In the genomic region with DNA sequence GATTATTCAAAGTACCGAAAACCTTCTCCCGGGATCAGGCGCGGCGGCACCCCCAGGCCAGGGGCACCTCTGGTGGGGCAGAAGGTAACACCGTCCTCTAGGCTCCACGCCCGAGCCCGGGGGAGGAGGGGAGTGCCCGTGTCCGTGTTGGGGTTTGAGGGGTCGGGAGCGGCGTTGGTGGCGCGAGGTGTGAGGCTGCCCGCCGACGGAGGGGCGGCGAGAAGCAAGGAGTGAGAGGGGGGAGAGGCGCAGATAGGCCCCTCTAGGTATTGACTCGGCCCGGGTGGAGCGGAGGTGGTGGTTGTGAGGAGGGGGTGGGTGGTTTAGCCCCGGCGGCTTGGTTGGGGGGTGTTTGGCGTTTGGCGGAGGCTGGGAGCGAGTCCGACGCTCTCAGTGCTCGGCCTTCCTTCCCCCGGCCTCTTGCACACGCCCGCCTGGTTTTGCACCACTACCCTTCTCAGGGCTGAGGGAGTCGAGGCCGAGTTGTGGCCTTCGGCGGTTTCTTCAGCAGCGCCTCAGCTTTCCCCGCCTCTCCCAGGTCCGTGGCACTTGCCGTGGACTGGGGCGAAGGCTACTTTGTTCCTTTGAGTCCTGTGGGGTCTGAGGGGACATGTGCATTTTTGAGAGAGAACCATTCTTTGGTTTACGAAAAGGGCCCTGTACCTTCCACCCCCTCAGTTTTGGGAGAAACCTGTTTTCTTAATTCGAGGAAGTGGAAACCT, we compare ENCODE assay signal across 2 cellular contexts.
TF ChIP-seq lines count a peak whose summit lies in the region.

No MANE protein-coding gene starts in this region.

TF ChIP-seq in HEK293, 187 proteins besides CTCF, POLR2A, EP300 and RAD21 (continues in another document):
- 0 out of 2 replicates have a peak, but pooled peaks have one; percentile 35 for TF ChIP-seq BCL11B (tag by site-specific recombination; IDR thresholded peaks at IDR 0.05; ENCODE audit: low read depth)
- peak; percentile 64; the same call in 1 of the 2 replicates for TF ChIP-seq ZNF239 (tag by site-specific recombination; IDR thresholded peaks at IDR 0.05)
- peak; percentile 42; the same call in 1 of the 2 replicates for TF ChIP-seq SP7 (tag by site-specific recombination; IDR thresholded peaks at IDR 0.05)
- no peak for TF ChIP-seq HOXA7 (CRISPR knock-in tag; IDR thresholded peaks at IDR 0.05; ENCODE audit: borderline replicate concordance)
- TF ChIP-seq OVOL3 (tag by site-specific recombination; IDR thresholded peaks at IDR 0.05) = 0 out of 2 replicates have a peak, but pooled peaks have one; percentile 38
- TF ChIP-seq ZNF488 (tag by site-specific recombination; IDR thresholded peaks at IDR 0.05) = no peak
- TF ChIP-seq ZFHX2 (tag by site-specific recombination; conservative IDR thresholded peaks at IDR 0.05) = peak; percentile 87
- TF ChIP-seq, protein P1, sequence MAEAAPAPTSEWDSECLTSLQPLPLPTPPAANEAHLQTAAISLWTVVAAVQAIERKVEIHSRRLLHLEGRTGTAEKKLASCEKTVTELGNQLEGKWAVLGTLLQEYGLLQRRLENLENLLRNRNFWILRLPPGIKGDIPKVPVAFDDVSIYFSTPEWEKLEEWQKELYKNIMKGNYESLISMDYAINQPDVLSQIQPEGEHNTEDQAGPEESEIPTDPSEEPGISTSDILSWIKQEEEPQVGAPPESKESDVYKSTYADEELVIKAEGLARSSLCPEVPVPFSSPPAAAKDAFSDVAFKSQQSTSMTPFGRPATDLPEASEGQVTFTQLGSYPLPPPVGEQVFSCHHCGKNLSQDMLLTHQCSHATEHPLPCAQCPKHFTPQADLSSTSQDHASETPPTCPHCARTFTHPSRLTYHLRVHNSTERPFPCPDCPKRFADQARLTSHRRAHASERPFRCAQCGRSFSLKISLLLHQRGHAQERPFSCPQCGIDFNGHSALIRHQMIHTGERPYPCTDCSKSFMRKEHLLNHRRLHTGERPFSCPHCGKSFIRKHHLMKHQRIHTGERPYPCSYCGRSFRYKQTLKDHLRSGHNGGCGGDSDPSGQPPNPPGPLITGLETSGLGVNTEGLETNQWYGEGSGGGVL (tag by site-specific recombination; IDR thresholded peaks at IDR 0.05) = peak; percentile 87
- TF ChIP-seq REPIN1 (tag by site-specific recombination; IDR thresholded peaks at IDR 0.05; ENCODE audit: low read depth) = 0 out of 2 replicates have a peak, but pooled peaks have one; percentile 43
- peak; percentile 98 for TF ChIP-seq ZFP37 (tag by site-specific recombination; IDR thresholded peaks at IDR 0.05)
- 0 out of 2 replicates have a peak, but pooled peaks have one; percentile 18 for TF ChIP-seq ZNF146 (tag by site-specific recombination; IDR thresholded peaks at IDR 0.05)
- peak; percentile 69 for TF ChIP-seq ZNF623 (tag by site-specific recombination; IDR thresholded peaks at IDR 0.05)
- TF ChIP-seq ZNF292 (tag by site-specific recombination; IDR thresholded peaks at IDR 0.05; ENCODE audit: borderline replicate concordance, low read depth) = no peak
- peak; percentile 75 for TF ChIP-seq KLF17 (tag by site-specific recombination; IDR thresholded peaks at IDR 0.05)
- no peak for TF ChIP-seq ZNF221 (tag by site-specific recombination; IDR thresholded peaks at IDR 0.05; ENCODE audit: borderline replicate concordance)
- TF ChIP-seq ZNF354C (tag by site-specific recombination; IDR thresholded peaks at IDR 0.05; ENCODE audit: borderline replicate concordance, low read depth) = no peak
- peak; percentile 95 for TF ChIP-seq MZF1 (tag by site-specific recombination; IDR thresholded peaks at IDR 0.05; ENCODE audit: borderline replicate concordance)
- 0 out of 2 replicates have a peak, but pooled peaks have one; percentile 26 for TF ChIP-seq REST (tag by site-specific recombination; IDR thresholded peaks at IDR 0.05)
- no peak for TF ChIP-seq ZNF132 (tag by site-specific recombination; IDR thresholded peaks at IDR 0.05; ENCODE audit: borderline replicate concordance)

TF ChIP-seq in GM12878, 131 proteins besides CTCF, POLR2A, EP300 and RAD21:
- peak; percentile 5; the same call in 1 of the 2 replicates for TF ChIP-seq RUNX3 (IDR thresholded peaks at IDR 0.05; ENCODE audit: low read length)
- peak; percentile 11; the same call in 1 of the 2 replicates for TF ChIP-seq MXI1 (IDR thresholded peaks at IDR 0.05; ENCODE audit: low read depth, low read length)
- no peak for TF ChIP-seq NR2C2 (IDR thresholded peaks at IDR 0.05; ENCODE audit: borderline replicate concordance, control insufficient read depth, insufficient read length, low read depth)
- TF ChIP-seq CBFB (IDR thresholded peaks at IDR 0.05; ENCODE audit: low read depth) = peak; percentile 12
- no peak for TF ChIP-seq CHD4 (IDR thresholded peaks at IDR 0.05)
- no peak for TF ChIP-seq ZZZ3 (IDR thresholded peaks at IDR 0.05; ENCODE audit: control insufficient read depth, insufficient read length, low read depth)
- 0 out of 2 replicates have a peak, but pooled peaks have one; percentile 14 for TF ChIP-seq BACH1 (IDR thresholded peaks at IDR 0.05; ENCODE audit: borderline replicate concordance)
- peak; percentile 70; the same call in 1 of the 2 replicates for TF ChIP-seq RB1 (IDR thresholded peaks at IDR 0.05; ENCODE audit: borderline replicate concordance)
- TF ChIP-seq CHD1 (IDR thresholded peaks at IDR 0.05; ENCODE audit: low read depth, low read length) = peak; percentile 54; the same call in 1 of the 2 replicates
- peak; percentile 66; the same call in 1 of the 2 replicates for TF ChIP-seq NKRF (conservative IDR thresholded peaks at IDR 0.05)
- TF ChIP-seq GATAD2B (conservative IDR thresholded peaks at IDR 0.05; ENCODE audit: low read depth) = 0 out of 2 replicates have a peak, but pooled peaks have one; percentile 29
- no peak; the same call in 1 of the 2 replicates for TF ChIP-seq HDGF (IDR thresholded peaks at IDR 0.05)
- TF ChIP-seq STAT1 (conservative IDR thresholded peaks at IDR 0.05) = peak; percentile 64; the same call in 1 of the 2 replicates
- no peak for TF ChIP-seq HDAC2 (IDR thresholded peaks at IDR 0.05)
- no peak for TF ChIP-seq ZBTB33 (IDR thresholded peaks at IDR 0.05)
- TF ChIP-seq POLR2AphosphoS2 (IDR thresholded peaks at IDR 0.05; ENCODE audit: low read depth, low read length) = 0 out of 2 replicates have a peak, but pooled peaks have one; percentile 31
- peak; percentile 55 for TF ChIP-seq LARP7 (IDR thresholded peaks at IDR 0.05)
- TF ChIP-seq, protein P2, sequence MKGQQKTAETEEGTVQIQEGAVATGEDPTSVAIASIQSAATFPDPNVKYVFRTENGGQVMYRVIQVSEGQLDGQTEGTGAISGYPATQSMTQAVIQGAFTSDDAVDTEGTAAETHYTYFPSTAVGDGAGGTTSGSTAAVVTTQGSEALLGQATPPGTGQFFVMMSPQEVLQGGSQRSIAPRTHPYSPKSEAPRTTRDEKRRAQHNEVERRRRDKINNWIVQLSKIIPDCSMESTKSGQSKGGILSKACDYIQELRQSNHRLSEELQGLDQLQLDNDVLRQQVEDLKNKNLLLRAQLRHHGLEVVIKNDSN (IDR thresholded peaks at IDR 0.05; ENCODE audit: borderline replicate concordance, extremely low read length, insufficient read depth, low read depth, low read length) = no peak
- TF ChIP-seq MLLT1 (IDR thresholded peaks at IDR 0.05) = peak; percentile 93
- TF ChIP-seq ZNF24 (IDR thresholded peaks at IDR 0.05) = 0 out of 2 replicates have a peak, but pooled peaks have one; percentile 7
TF ChIP-seq in GM12878: peak in this region for 13.
